Comparison of ENCODE assay signal across 1 cellular context in the genomic region with DNA sequence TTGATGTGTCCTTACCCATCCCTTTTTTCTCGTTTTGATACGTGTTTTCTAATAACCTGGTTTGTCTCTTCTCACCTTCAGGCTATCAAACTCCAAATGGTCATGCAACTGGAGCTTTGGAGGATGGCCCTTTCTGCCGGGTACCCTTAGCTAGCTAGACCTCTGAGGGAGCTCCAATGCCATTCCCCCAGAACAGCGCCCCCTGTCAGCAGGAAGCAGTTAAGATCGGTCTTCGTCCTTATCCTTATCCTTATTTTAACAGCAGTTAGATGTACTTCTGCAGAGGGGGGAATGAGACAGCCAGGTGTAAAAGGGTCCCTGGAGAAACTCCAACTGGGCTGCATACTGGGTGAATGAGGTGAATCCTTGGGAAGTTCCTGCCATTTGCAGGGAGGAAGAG.
TF ChIP-seq lines count a peak whose summit lies in the region.

No MANE protein-coding gene starts in this region.

TF ChIP-seq in GM23338, 12 proteins besides CTCF, POLR2A, EP300 and RAD21:
- no peak for TF ChIP-seq ETS1 (IDR thresholded peaks at IDR 0.05)
- no peak for TF ChIP-seq POLR2AphosphoS5 (IDR thresholded peaks at IDR 0.05; ENCODE audit: low read depth)
- TF ChIP-seq JUNB (IDR thresholded peaks at IDR 0.05; ENCODE audit: unreplicated experiment): no peak
- TF ChIP-seq ZNF114 (CRISPR knock-in tag; IDR thresholded peaks at IDR 0.05): no peak
TF ChIP-seq in GM23338: peak in this region for 0.
